1 cellular context compared by ENCODE assay signal in genomic region chr11:22680628-22681027, GRCh38.
TF ChIP-seq lines count a peak whose summit lies in the region.

No MANE protein-coding gene starts in this region.

TF ChIP-seq in HepG2, 621 proteins besides CTCF, POLR2A, EP300 and RAD21 (continued from another document and continues in another):
- peak; percentile 36; the same call in 1 of the 2 replicates for TF ChIP-seq ARID4A (CRISPR knock-in tag; IDR thresholded peaks at IDR 0.05; ENCODE audit: borderline replicate concordance)
- TF ChIP-seq ZNF296 (CRISPR knock-in tag; conservative IDR thresholded peaks at IDR 0.05): no peak
- TF ChIP-seq UBTF (CRISPR knock-in tag; IDR thresholded peaks at IDR 0.05): no peak
- peak; percentile 68 for TF ChIP-seq FOXP4 (CRISPR knock-in tag; IDR thresholded peaks at IDR 0.05)
- no peak for TF ChIP-seq ARID2 (CRISPR knock-in tag; IDR thresholded peaks at IDR 0.05; ENCODE audit: borderline replicate concordance)
- peak; percentile 62; the same call in 1 of the 2 replicates for TF ChIP-seq HNF4G (IDR thresholded peaks at IDR 0.05; ENCODE audit: borderline replicate concordance, low read depth, low read length)
- TF ChIP-seq HNF4G (CRISPR knock-in tag; IDR thresholded peaks at IDR 0.05; ENCODE audit: borderline replicate concordance, low read depth): no peak
- TF ChIP-seq ZNF563 (CRISPR knock-in tag; IDR thresholded peaks at IDR 0.05): no peak
- no peak for TF ChIP-seq SOX13 (IDR thresholded peaks at IDR 0.05)
- peak in 1 of 2 experiments; percentile 80; a peak in 2 of 4 replicates for TF ChIP-seq SOX13 (CRISPR knock-in tag; conservative IDR thresholded peaks at IDR 0.05 in 1 of 2, IDR thresholded peaks at IDR 0.05 in 1 of 2)
- TF ChIP-seq ZNF367 (CRISPR knock-in tag; IDR thresholded peaks at IDR 0.05; ENCODE audit: borderline replicate concordance): no peak
- TF ChIP-seq ETV5 (CRISPR knock-in tag; IDR thresholded peaks at IDR 0.05; ENCODE audit: borderline replicate concordance): no peak
- TF ChIP-seq ZNF790 (CRISPR knock-in tag; IDR thresholded peaks at IDR 0.05; ENCODE audit: borderline replicate concordance): no peak
- TF ChIP-seq ZSCAN5A (CRISPR knock-in tag; IDR thresholded peaks at IDR 0.05; ENCODE audit: borderline replicate concordance): no peak
- no peak for TF ChIP-seq HES4 (CRISPR knock-in tag; IDR thresholded peaks at IDR 0.05; ENCODE audit: borderline replicate concordance)
- TF ChIP-seq ZNF382 (CRISPR knock-in tag; IDR thresholded peaks at IDR 0.05; ENCODE audit: borderline replicate concordance): no peak
- TF ChIP-seq MEF2D (CRISPR knock-in tag; IDR thresholded peaks at IDR 0.05): no peak
- TF ChIP-seq NR1H2 (CRISPR knock-in tag; IDR thresholded peaks at IDR 0.05; ENCODE audit: borderline replicate concordance, low read depth): no peak
- TF ChIP-seq EHMT2 (IDR thresholded peaks at IDR 0.05; ENCODE audit: borderline replicate concordance, low read depth, low read length): peak; percentile 63; the same call in 1 of the 2 replicates
- TF ChIP-seq ZSCAN20 (CRISPR knock-in tag; IDR thresholded peaks at IDR 0.05; ENCODE audit: borderline replicate concordance): no peak
- TF ChIP-seq CHD4 (IDR thresholded peaks at IDR 0.05; ENCODE audit: borderline replicate concordance, low read length): no peak; the same call in 1 of the 2 replicates
- no peak for TF ChIP-seq ZNF33B (CRISPR knock-in tag; IDR thresholded peaks at IDR 0.05)
- TF ChIP-seq NFAT5 (CRISPR knock-in tag; IDR thresholded peaks at IDR 0.05): no peak
- no peak for TF ChIP-seq GLI4 (CRISPR knock-in tag; IDR thresholded peaks at IDR 0.05; ENCODE audit: borderline replicate concordance)
- TF ChIP-seq PHF5A (CRISPR knock-in tag; IDR thresholded peaks at IDR 0.05; ENCODE audit: low read depth, unreplicated experiment): no peak
- no peak for TF ChIP-seq ZNF282 (IDR thresholded peaks at IDR 0.05; ENCODE audit: partially characterized antibody)
- no peak for TF ChIP-seq ZNF292 (CRISPR knock-in tag; IDR thresholded peaks at IDR 0.05; ENCODE audit: borderline replicate concordance, low read depth)
- no peak for TF ChIP-seq ZNF572 (CRISPR knock-in tag; IDR thresholded peaks at IDR 0.05)
- no peak for TF ChIP-seq PLSCR1 (CRISPR knock-in tag; IDR thresholded peaks at IDR 0.05; ENCODE audit: borderline replicate concordance)
- TF ChIP-seq ONECUT2 (CRISPR knock-in tag; IDR thresholded peaks at IDR 0.05): no peak
- no peak for TF ChIP-seq TFAP4 (IDR thresholded peaks at IDR 0.05; ENCODE audit: borderline replicate concordance, low read depth)
- no peak for TF ChIP-seq ZNF12 (CRISPR knock-in tag; IDR thresholded peaks at IDR 0.05)
- TF ChIP-seq SKIL (CRISPR knock-in tag; IDR thresholded peaks at IDR 0.05; ENCODE audit: borderline replicate concordance): no peak
- TF ChIP-seq HOMEZ (CRISPR knock-in tag; IDR thresholded peaks at IDR 0.05; ENCODE audit: low read depth): peak; percentile 81; the same call in 1 of the 2 replicates
- no peak for TF ChIP-seq MED13 (CRISPR knock-in tag; IDR thresholded peaks at IDR 0.05)
- no peak for TF ChIP-seq SRSF4 (IDR thresholded peaks at IDR 0.05; ENCODE audit: low read depth, low read length, poor library complexity, severe bottlenecking)
- no peak for TF ChIP-seq MEIS2 (CRISPR knock-in tag; IDR thresholded peaks at IDR 0.05)
- TF ChIP-seq ZNF501 (CRISPR knock-in tag; IDR thresholded peaks at IDR 0.05): no peak
- TF ChIP-seq ASH2L (IDR thresholded peaks at IDR 0.05; ENCODE audit: insufficient read length, low read depth, low read length): peak; percentile 59
- no peak for TF ChIP-seq MED8 (CRISPR knock-in tag; IDR thresholded peaks at IDR 0.05; ENCODE audit: insufficient replicate concordance)
